In the genomic region with DNA sequence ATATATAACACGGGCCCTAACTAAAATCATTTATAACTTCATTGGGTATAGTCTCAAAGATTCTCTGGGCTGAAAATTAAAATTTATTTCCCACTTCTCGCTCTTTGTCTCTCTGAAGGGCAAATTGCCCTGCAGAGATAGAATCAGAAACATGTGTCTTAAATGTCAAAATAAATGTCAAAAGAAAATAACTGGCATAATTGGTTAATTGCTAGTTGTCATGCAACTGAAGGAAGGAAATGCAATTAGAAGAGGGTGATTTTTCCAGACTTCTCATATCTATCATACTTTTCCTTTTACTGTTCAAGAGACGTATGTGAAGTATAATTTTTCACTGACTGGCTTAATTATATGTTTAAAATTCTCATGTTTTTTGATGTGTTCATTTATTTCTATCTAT, we compare ENCODE assay signal across 30 cellular contexts.
"Had no signal": no experiment of that assay in that cellular context is flagged by ENCODE, and none has a peak within 500 bp of the region (broad histone marks: within the 10 kb centered on the region; RNA-seq: fewer than 3 reads in every experiment).

No MANE protein-coding gene starts in this region.

- H3K27me3 ChIP-seq: adrenal gland, MG63 had no signal

- H3K4me1 ChIP-seq: adrenal gland had no signal

- ATAC-seq: activated T-helper 17 cell treated with anti-CD3 and anti-CD28 coated beads, Interleukin-2, amount 50 U/mL, for 72 hours; Panc1; Right ventricle myocardium inferior; T-helper 17 cell had no signal

- H3K9me3 ChIP-seq: adrenal gland had no signal

- DNase-seq: activated B cell treated with CpG ODN at 0.5 μM for 24 hours; activated CD4-positive, alpha-beta memory T cell treated with anti-CD3 and anti-CD28 coated beads for 36 hours; activated CD4-positive, alpha-beta T cell treated with anti-CD3 and anti-CD28 coated beads, Interleukin-2, amount 10 ng/mL, durations not matched to agents 7 days and 5 days; activated CD8-positive, alpha-beta memory T cell treated with anti-CD3 and anti-CD28 coated beads for 24 hours; activated gamma-delta T cell treated with Interleukin-2 at 50 U/mL for 16 hours; activated naive CD4-positive, alpha-beta T cell treated with anti-CD3 and anti-CD28 coated beads, Interleukin-2, amount 10 ng/mL, durations not matched to agents 7 days and 5 days; activated naive CD8-positive, alpha-beta T cell treated with anti-CD3 and anti-CD28 coated beads for 36 hours; activated T-cell treated with anti-CD3 and anti-CD28 coated beads, Interleukin-2, amount 50 U/mL, for 48 hours; adrenal gland; anterior cingulate cortex; cerebellar nuclear complex; KG1; MG63; MV-4-11; NCI-H1092 treated with DMSO at 0.1 percent for 48 hours; NCI-H1930; NCI-H2171; NCI-H2227 treated with DMSO at 0.1 percent for 48 hours; NCI-H446 treated with DMSO at 0.1 percent for 48 hours; NCI-H524 treated with DMSO at 0.1 percent for 48 hours; NCI-H774; NK-92 treated with Interleukin-12 subunit alpha and Interleukin-12 subunit beta, amount 100 ng/mL, for 24 hours; OCI-M1; RPMI8226; T-helper 17 cell; T-helper 9 cell had no signal

- H3K27ac ChIP-seq: adrenal gland had no signal

- H3K36me3 Mint-ChIP-seq: activated CD4-positive, alpha-beta memory T cell treated with anti-CD3 and anti-CD28 coated beads for 36 hours; activated naive CD4-positive, alpha-beta T cell treated with anti-CD3 and anti-CD28 coated beads, Interleukin-2, amount 10 ng/mL, durations not matched to agents 7 days and 5 days; activated naive CD8-positive, alpha-beta T cell treated with anti-CD3 and anti-CD28 coated beads for 36 hours; IgD-negative memory B cell had no signal

- H3K27me3 Mint-ChIP-seq: activated B cell treated with CpG ODN at 0.5 μM for 24 hours; activated CD4-positive, alpha-beta memory T cell treated with anti-CD3 and anti-CD28 coated beads for 36 hours; activated CD4-positive, alpha-beta T cell treated with anti-CD3 and anti-CD28 coated beads, Interleukin-2, amount 10 ng/mL, durations not matched to agents 7 days and 5 days; activated naive CD4-positive, alpha-beta T cell treated with anti-CD3 and anti-CD28 coated beads, Interleukin-2, amount 10 ng/mL, durations not matched to agents 7 days and 5 days; activated naive CD8-positive, alpha-beta T cell treated with anti-CD3 and anti-CD28 coated beads for 36 hours; activated T-helper 17 cell treated with anti-CD3 and anti-CD28 coated beads, Interleukin-2, amount 50 U/mL, for 72 hours; IgD-negative memory B cell; T-helper 17 cell had no signal

- H3K27ac Mint-ChIP-seq: activated B cell treated with CpG ODN at 0.5 μM for 24 hours; activated CD4-positive, alpha-beta memory T cell treated with anti-CD3 and anti-CD28 coated beads for 36 hours; activated CD4-positive, alpha-beta T cell treated with anti-CD3 and anti-CD28 coated beads, Interleukin-2, amount 10 ng/mL, durations not matched to agents 7 days and 5 days; activated naive CD4-positive, alpha-beta T cell treated with anti-CD3 and anti-CD28 coated beads, Interleukin-2, amount 10 ng/mL, durations not matched to agents 7 days and 5 days; activated naive CD8-positive, alpha-beta T cell treated with anti-CD3 and anti-CD28 coated beads for 36 hours; activated T-helper 17 cell treated with anti-CD3 and anti-CD28 coated beads, Interleukin-2, amount 50 U/mL, for 72 hours; T-helper 17 cell had no signal

- H3K4me3 ChIP-seq: adrenal gland, MG63 had no signal

- H3K36me3 ChIP-seq: adrenal gland, MG63 had no signal

- H3K4me3 Mint-ChIP-seq: activated B cell treated with CpG ODN at 0.5 μM for 24 hours; activated CD4-positive, alpha-beta memory T cell treated with anti-CD3 and anti-CD28 coated beads for 36 hours; activated CD4-positive, alpha-beta T cell treated with anti-CD3 and anti-CD28 coated beads, Interleukin-2, amount 10 ng/mL, durations not matched to agents 7 days and 5 days; activated naive CD4-positive, alpha-beta T cell treated with anti-CD3 and anti-CD28 coated beads, Interleukin-2, amount 10 ng/mL, durations not matched to agents 7 days and 5 days; activated naive CD8-positive, alpha-beta T cell treated with anti-CD3 and anti-CD28 coated beads for 36 hours; activated T-helper 17 cell treated with anti-CD3 and anti-CD28 coated beads, Interleukin-2, amount 50 U/mL, for 72 hours; IgD-negative memory B cell; T-helper 17 cell had no signal

- H3K4me1 Mint-ChIP-seq: activated B cell treated with CpG ODN at 0.5 μM for 24 hours; activated CD4-positive, alpha-beta T cell treated with anti-CD3 and anti-CD28 coated beads, Interleukin-2, amount 10 ng/mL, durations not matched to agents 7 days and 5 days; activated naive CD4-positive, alpha-beta T cell treated with anti-CD3 and anti-CD28 coated beads, Interleukin-2, amount 10 ng/mL, durations not matched to agents 7 days and 5 days; activated naive CD8-positive, alpha-beta T cell treated with anti-CD3 and anti-CD28 coated beads for 36 hours; activated T-helper 17 cell treated with anti-CD3 and anti-CD28 coated beads, Interleukin-2, amount 50 U/mL, for 72 hours; IgD-negative memory B cell; T-helper 17 cell had no signal
